ENCODE assay signal across 1 cellular context in the genomic region with DNA sequence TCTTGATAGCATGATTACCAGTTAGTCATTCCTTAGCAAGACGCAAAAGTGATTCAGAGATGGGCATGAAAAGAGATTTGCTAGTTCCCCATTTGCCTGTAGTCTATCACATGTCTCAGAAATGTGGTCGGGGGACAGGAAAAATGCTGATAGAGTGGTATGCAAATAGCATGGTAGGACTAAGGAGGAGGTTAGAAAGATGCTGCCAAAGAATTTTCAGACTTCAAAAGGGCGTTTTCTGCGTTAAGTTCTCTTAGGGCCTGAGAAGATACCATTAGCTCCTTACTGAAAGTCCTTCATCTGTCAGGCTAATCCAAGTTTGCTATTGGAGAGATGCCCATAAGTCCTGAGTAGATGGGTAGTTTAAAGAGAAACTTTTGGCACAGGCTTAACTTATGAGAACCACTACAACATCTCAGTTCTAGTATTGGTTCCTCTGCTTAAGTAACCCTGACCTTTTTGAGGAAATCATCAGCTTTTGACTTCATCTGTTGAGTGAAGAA.
TF ChIP-seq lines count a peak whose summit lies in the region.

No MANE protein-coding gene starts in this region.

TF ChIP-seq in H1, 55 proteins besides CTCF, POLR2A, EP300 and RAD21 (continued from another document):
- TF ChIP-seq KDM1A (IDR thresholded peaks at IDR 0.05; ENCODE audit: borderline replicate concordance, low read length) = no peak
- TF ChIP-seq, protein P1, sequence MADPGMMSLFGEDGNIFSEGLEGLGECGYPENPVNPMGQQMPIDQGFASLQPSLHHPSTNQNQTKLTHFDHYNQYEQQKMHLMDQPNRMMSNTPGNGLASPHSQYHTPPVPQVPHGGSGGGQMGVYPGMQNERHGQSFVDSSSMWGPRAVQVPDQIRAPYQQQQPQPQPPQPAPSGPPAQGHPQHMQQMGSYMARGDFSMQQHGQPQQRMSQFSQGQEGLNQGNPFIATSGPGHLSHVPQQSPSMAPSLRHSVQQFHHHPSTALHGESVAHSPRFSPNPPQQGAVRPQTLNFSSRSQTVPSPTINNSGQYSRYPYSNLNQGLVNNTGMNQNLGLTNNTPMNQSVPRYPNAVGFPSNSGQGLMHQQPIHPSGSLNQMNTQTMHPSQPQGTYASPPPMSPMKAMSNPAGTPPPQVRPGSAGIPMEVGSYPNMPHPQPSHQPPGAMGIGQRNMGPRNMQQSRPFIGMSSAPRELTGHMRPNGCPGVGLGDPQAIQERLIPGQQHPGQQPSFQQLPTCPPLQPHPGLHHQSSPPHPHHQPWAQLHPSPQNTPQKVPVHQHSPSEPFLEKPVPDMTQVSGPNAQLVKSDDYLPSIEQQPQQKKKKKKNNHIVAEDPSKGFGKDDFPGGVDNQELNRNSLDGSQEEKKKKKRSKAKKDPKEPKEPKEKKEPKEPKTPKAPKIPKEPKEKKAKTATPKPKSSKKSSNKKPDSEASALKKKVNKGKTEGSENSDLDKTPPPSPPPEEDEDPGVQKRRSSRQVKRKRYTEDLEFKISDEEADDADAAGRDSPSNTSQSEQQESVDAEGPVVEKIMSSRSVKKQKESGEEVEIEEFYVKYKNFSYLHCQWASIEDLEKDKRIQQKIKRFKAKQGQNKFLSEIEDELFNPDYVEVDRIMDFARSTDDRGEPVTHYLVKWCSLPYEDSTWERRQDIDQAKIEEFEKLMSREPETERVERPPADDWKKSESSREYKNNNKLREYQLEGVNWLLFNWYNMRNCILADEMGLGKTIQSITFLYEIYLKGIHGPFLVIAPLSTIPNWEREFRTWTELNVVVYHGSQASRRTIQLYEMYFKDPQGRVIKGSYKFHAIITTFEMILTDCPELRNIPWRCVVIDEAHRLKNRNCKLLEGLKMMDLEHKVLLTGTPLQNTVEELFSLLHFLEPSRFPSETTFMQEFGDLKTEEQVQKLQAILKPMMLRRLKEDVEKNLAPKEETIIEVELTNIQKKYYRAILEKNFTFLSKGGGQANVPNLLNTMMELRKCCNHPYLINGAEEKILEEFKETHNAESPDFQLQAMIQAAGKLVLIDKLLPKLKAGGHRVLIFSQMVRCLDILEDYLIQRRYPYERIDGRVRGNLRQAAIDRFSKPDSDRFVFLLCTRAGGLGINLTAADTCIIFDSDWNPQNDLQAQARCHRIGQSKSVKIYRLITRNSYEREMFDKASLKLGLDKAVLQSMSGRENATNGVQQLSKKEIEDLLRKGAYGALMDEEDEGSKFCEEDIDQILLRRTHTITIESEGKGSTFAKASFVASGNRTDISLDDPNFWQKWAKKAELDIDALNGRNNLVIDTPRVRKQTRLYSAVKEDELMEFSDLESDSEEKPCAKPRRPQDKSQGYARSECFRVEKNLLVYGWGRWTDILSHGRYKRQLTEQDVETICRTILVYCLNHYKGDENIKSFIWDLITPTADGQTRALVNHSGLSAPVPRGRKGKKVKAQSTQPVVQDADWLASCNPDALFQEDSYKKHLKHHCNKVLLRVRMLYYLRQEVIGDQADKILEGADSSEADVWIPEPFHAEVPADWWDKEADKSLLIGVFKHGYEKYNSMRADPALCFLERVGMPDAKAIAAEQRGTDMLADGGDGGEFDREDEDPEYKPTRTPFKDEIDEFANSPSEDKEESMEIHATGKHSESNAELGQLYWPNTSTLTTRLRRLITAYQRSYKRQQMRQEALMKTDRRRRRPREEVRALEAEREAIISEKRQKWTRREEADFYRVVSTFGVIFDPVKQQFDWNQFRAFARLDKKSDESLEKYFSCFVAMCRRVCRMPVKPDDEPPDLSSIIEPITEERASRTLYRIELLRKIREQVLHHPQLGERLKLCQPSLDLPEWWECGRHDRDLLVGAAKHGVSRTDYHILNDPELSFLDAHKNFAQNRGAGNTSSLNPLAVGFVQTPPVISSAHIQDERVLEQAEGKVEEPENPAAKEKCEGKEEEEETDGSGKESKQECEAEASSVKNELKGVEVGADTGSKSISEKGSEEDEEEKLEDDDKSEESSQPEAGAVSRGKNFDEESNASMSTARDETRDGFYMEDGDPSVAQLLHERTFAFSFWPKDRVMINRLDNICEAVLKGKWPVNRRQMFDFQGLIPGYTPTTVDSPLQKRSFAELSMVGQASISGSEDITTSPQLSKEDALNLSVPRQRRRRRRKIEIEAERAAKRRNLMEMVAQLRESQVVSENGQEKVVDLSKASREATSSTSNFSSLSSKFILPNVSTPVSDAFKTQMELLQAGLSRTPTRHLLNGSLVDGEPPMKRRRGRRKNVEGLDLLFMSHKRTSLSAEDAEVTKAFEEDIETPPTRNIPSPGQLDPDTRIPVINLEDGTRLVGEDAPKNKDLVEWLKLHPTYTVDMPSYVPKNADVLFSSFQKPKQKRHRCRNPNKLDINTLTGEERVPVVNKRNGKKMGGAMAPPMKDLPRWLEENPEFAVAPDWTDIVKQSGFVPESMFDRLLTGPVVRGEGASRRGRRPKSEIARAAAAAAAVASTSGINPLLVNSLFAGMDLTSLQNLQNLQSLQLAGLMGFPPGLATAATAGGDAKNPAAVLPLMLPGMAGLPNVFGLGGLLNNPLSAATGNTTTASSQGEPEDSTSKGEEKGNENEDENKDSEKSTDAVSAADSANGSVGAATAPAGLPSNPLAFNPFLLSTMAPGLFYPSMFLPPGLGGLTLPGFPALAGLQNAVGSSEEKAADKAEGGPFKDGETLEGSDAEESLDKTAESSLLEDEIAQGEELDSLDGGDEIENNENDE (IDR thresholded peaks at IDR 0.05; ENCODE audit: insufficient replicate concordance, low read length) = no peak
- no peak for TF ChIP-seq FOSL1 (IDR thresholded peaks at IDR 0.05; ENCODE audit: insufficient read depth, low read depth, low read length)
- TF ChIP-seq RXRA (IDR thresholded peaks at IDR 0.05; ENCODE audit: insufficient read depth, low read depth, low read length) = no peak
- TF ChIP-seq KDM5A (IDR thresholded peaks at IDR 0.05; ENCODE audit: low read length) = no peak
- TF ChIP-seq CBX5 (IDR thresholded peaks at IDR 0.05; ENCODE audit: low read depth, low read length) = no peak
- TF ChIP-seq SIX5 (IDR thresholded peaks at IDR 0.05; ENCODE audit: low read depth, low read length) = no peak
- no peak for TF ChIP-seq MAFK (IDR thresholded peaks at IDR 0.05; ENCODE audit: low read depth, low read length)
- no peak for TF ChIP-seq RNF2 (IDR thresholded peaks at IDR 0.05; ENCODE audit: borderline replicate concordance, low read depth, low read length, missing control alignments, poor library complexity, severe bottlenecking)
- TF ChIP-seq SIRT6 (IDR thresholded peaks at IDR 0.05; ENCODE audit: low read length) = no peak
- TF ChIP-seq, protein P2, sequence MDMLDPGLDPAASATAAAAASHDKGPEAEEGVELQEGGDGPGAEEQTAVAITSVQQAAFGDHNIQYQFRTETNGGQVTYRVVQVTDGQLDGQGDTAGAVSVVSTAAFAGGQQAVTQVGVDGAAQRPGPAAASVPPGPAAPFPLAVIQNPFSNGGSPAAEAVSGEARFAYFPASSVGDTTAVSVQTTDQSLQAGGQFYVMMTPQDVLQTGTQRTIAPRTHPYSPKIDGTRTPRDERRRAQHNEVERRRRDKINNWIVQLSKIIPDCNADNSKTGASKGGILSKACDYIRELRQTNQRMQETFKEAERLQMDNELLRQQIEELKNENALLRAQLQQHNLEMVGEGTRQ (IDR thresholded peaks at IDR 0.05; ENCODE audit: low read length) = no peak
- TF ChIP-seq SUZ12 (IDR thresholded peaks at IDR 0.05; ENCODE audit: low read length) = no peak
- no peak for TF ChIP-seq CHD1 (IDR thresholded peaks at IDR 0.05; ENCODE audit: low read depth, low read length)
- no peak for TF ChIP-seq SAP30 (IDR thresholded peaks at IDR 0.05; ENCODE audit: insufficient read depth, insufficient replicate concordance, low read length)
- no peak for TF ChIP-seq POU5F1 (IDR thresholded peaks at IDR 0.05; ENCODE audit: low read depth, low read length)
- TF ChIP-seq CBX8 (IDR thresholded peaks at IDR 0.05; ENCODE audit: borderline replicate concordance, low read depth, low read length) = no peak
